21 cellular contexts compared by ENCODE assay signal in genomic region chr2:140063356-140063755, GRCh38.
"Had no signal": no experiment of that assay in that cellular context is flagged by ENCODE, and none has a peak within 500 bp of the region (broad histone marks: within the 10 kb centered on the region; RNA-seq: fewer than 3 reads in every experiment).

No MANE protein-coding gene starts in this region.

- H3K4me1 ChIP-seq: gastrocnemius medialis, parathyroid adenoma, right lobe of liver, stomach, suprapubic skin, tibial nerve had no signal

- H3K9ac ChIP-seq: parathyroid adenoma had no signal

- H3K9me3 ChIP-seq: gastrocnemius medialis, right lobe of liver, stomach, suprapubic skin, tibial nerve had no signal

- H3K4me3 ChIP-seq: gastrocnemius medialis, right lobe of liver, skin epidermis, stomach, suprapubic skin, tibial nerve had no signal

- DNase-seq: activated gamma-delta T cell treated with Interleukin-2 at 50 U/mL for 16 hours; activated T-cell treated with anti-CD3 and anti-CD28 coated beads, Interleukin-2, amount 50 U/mL, for 1 hour; anterior cingulate cortex; central memory CD4-positive, alpha-beta T cell; dermis blood vessel endothelial cell; effector memory CD4-positive, alpha-beta T cell; gastrocnemius medialis; hippocampal formation; kidney glomerular epithelial cell; left ventricle myocardium superior; mammary epithelial cell; nucleus accumbens; right lobe of liver; stimulated activated CD4-positive, alpha-beta T cell treated with anti-CD3 and anti-CD28 coated beads, Interleukin-2, amount 100 ng/mL, for 24 hours; stomach had no signal

- H3K27me3 ChIP-seq: gastrocnemius medialis, right lobe of liver, stomach, suprapubic skin, tibial nerve had no signal

- H3K27ac ChIP-seq: gastrocnemius medialis, parathyroid adenoma, right lobe of liver, skin epidermis, stomach, suprapubic skin, tibial nerve had no signal

- H2AFZ ChIP-seq: parathyroid adenoma had no signal

- H3K36me3 ChIP-seq: gastrocnemius medialis, right lobe of liver, stomach, suprapubic skin, tibial nerve had no signal

- ATAC-seq: gastrocnemius medialis; left ventricle myocardium superior; natural killer cell treated with Interleukin-12 subunit alpha and Interleukin-12 subunit beta and Interleukin-15 and Interleukin-18, amount 100 ng/mL, for 72 hours; right lobe of liver; stimulated activated effector memory CD8-positive, alpha-beta T cell treated with anti-CD3 and anti-CD28 coated beads, Interleukin-12 subunit alpha, Interleukin-12 subunit beta, amount 100 ng/mL, for 72 hours had no signal
